8 cellular contexts compared by ENCODE assay signal in the genomic region with DNA sequence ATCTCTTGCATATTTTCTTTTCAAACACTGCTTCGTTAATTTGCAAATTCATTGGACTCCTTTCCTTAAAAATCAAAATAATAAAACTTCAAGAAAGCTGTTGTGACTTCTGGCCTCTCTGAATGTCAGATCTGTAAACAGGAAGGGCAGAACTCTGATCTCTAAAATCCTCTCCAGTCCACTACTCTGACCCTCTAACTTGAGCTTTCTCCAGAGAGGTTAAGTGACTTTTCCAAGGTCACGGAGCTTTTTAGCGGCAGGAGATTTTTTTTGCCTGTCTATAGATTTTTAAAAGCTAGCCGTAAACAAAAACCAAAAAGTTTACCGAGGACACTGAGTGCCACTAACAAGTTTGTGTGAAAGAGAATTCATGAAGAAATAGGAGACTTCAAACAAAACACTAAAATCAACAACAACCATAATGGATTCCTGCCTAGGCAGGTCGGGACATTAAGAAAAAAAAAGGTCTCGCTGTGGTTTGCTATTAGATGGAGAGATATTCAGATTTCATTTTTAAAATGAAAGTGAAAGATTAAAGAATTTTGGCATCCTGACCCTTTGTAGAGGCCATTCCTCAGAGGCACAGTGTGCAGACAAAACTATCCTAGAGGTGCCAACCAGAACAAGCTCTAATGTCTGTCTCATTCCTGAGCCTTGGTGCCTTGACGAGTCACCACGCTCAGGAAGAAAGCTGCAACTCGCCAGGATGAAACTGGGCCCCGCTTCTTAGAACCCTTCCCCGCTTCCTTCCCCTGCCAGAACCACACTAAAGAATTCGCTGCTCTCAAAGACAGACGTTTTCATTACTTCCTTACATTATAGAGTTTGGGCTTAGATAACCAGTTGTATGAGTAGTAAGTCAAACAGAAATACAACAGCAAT.
A peak's percentile ranks its signal among the peaks of the same experiment; 100 is the strongest.
DNase-seq lines count a peak whose midpoint lies in the region; ATAC-seq lines count a peak whose summit lies in the region.

No MANE protein-coding gene starts in this region.

- no peak overlapping the region for H3K27ac Mint-ChIP-seq in T-helper 2 cell treated with Interferon-gamma antibody and Interleukin-4, amounts not matched to agents 5 μg/mL and 100 μg/mL, for 36 hours

- intact Hi-C loops in posterior vena cava (cut with DNase I): no loop called here

- no peaks in the 10 kb centered on the region for H3K27me3 Mint-ChIP-seq in T-helper 2 cell treated with Interferon-gamma antibody and Interleukin-4, amounts not matched to agents 5 μg/mL and 100 μg/mL, for 36 hours (ENCODE audit: low read depth)

- H3K4me3 Mint-ChIP-seq in T-helper 2 cell treated with Interferon-gamma antibody and Interleukin-4, amounts not matched to agents 5 μg/mL and 100 μg/mL, for 36 hours: no peak overlapping the region

- peaks cover 4% of the 10 kb centered on the region for H3K36me3 Mint-ChIP-seq in T-helper 2 cell treated with Interferon-gamma antibody and Interleukin-4, amounts not matched to agents 5 μg/mL and 100 μg/mL, for 36 hours (ENCODE audit: low read depth)

- no peaks in the 10 kb centered on the region for H3K9me3 Mint-ChIP-seq in T-helper 2 cell treated with Interferon-gamma antibody and Interleukin-4, amounts not matched to agents 5 μg/mL and 100 μg/mL, for 36 hours

- peaks cover 21% of the 10 kb centered on the region for H3K4me1 Mint-ChIP-seq in T-helper 2 cell treated with Interferon-gamma antibody and Interleukin-4, amounts not matched to agents 5 μg/mL and 100 μg/mL, for 36 hours (ENCODE audit: low read depth)

- no peak for ATAC-seq in GM18511 (IDR thresholded peaks at IDR 0.05; ENCODE audit: unreplicated experiment)

- DNase-seq in activated CD4-positive, alpha-beta T cell treated with anti-CD3 and anti-CD28 coated beads for 48 hours: peak; percentile 19
- no peak for DNase-seq in activated CD4-positive, alpha-beta T cell treated with anti-CD3 and anti-CD28 coated beads for 1 hour
- DNase-seq in T-helper 2 cell treated with Interferon-gamma antibody and Interleukin-4, amounts not matched to agents 5 μg/mL and 100 μg/mL, for 36 hours (ENCODE audit: low spot score): peak; percentile 23
- DNase-seq in fibroblast of gingiva (ENCODE audit: low read depth): peak; percentile 71
- peak; percentile 35 for DNase-seq in posterior vena cava (ENCODE audit: low spot score)
- DNase-seq in NCI-H2171 treated with DMSO at 0.1 percent for 48 hours (lab: John Stamatoyannopoulos, UW): no peak
- DNase-seq in NCI-H2029 treated with DMSO at 0.1 percent for 48 hours (lab: John Stamatoyannopoulos, UW): no peak

Comparison
In these comparisons a context has a peak if more than half of its experiments do, and no peak if none do; other contexts are left out.
1. DNase-seq: peak in activated CD4-positive, alpha-beta T cell treated with anti-CD3 and anti-CD28 coated beads for 48 hours (single experiment), T-helper 2 cell treated with Interferon-gamma antibody and Interleukin-4, amounts not matched to agents 5 μg/mL and 100 μg/mL, for 36 hours (single experiment), fibroblast of gingiva (single experiment) and posterior vena cava (single experiment); none in activated CD4-positive, alpha-beta T cell treated with anti-CD3 and anti-CD28 coated beads for 1 hour (single experiment), NCI-H2171 treated with DMSO at 0.1 percent for 48 hours (single experiment) and NCI-H2029 treated with DMSO at 0.1 percent for 48 hours (single experiment).